In genomic region chr11:72012897-72013721, GRCh38 we compare ENCODE assay signal across 11 cellular contexts. TPM values are rescaled to one million over a fixed set of nuclear protein-coding genes. Genes with fewer than 3 reads are reported as not detected.
A peak's percentile ranks its signal among the peaks of the same experiment; 100 is the strongest.
DNase-seq lines count a peak whose midpoint lies in the region; FAIRE-seq and TF ChIP-seq lines count a peak whose summit lies in the region.
"Had no signal": no experiment of that assay in that cellular context is flagged by ENCODE, and none has a peak within 500 bp of the region (broad histone marks: within the 10 kb centered on the region; RNA-seq: fewer than 3 reads in every experiment).

No MANE protein-coding gene starts in this region.

- POLR2A ChIA-PET in endothelial cell of umbilical vein (lab: Charles Lee) = no interaction called here

- H4K20me1 ChIP-seq in endothelial cell of umbilical vein (replicated peaks; ENCODE audit: control insufficient read depth, extremely low read depth, insufficient read depth, low read length) = no peaks in the 10 kb centered on the region

- no peaks in the 10 kb centered on the region for H3K79me2 ChIP-seq in endothelial cell of umbilical vein (ENCODE audit: control insufficient read depth, insufficient read depth, low read length)

- no peak overlapping the region for H3K14ac ChIP-seq in mesenchymal stem cell (ENCODE audit: low read length in 2 of 2)

- BruUV-seq in endothelial cell of umbilical vein (replicated peaks; lab: Mats Ljungman, UMichigan) = no TSS peak

- H4K8ac ChIP-seq in mesenchymal stem cell (ENCODE audit: low read length) = no peak overlapping the region

- no peak overlapping the region for H3K27ac ChIP-seq in endothelial cell of umbilical vein (ENCODE audit: insufficient read depth, low read depth, low read length)
- H3K27ac ChIP-seq in mesenchymal stem cell (ENCODE audit: low read length, poor library complexity, severe bottlenecking) = peak overlapping the region; percentile 88
- peak overlapping the region in 1 of 4 donors; percentile 22 for H3K27ac ChIP-seq in tibial nerve

- peak overlapping the region; percentile 40 for H2AK5ac ChIP-seq in mesenchymal stem cell (ENCODE audit: low read length, severe bottlenecking)

- H2BK120ac ChIP-seq in mesenchymal stem cell (ENCODE audit: low read depth, low read length) = no peak overlapping the region

- FAIRE-seq in endothelial cell of umbilical vein (lab: Jason Lieb, UNC) = no peak
- FAIRE-seq: frontal cortex, GM12892 had no signal

- H3K4me2 ChIP-seq in endothelial cell of umbilical vein (ENCODE audit: insufficient read depth, low read length) = no peak overlapping the region
- peak overlapping the region; percentile 0 for H3K4me2 ChIP-seq in mesenchymal stem cell (ENCODE audit: low read length, poor library complexity, severe bottlenecking)

- H4K91ac ChIP-seq in mesenchymal stem cell (ENCODE audit: low read length) = peak overlapping the region; percentile 27

- no peaks in the 10 kb centered on the region for H3K9me1 ChIP-seq in endothelial cell of umbilical vein (replicated peaks; ENCODE audit: control insufficient read depth, extremely low read depth, insufficient read depth, low read length)

- H3K79me1 ChIP-seq in mesenchymal stem cell (replicated peaks; ENCODE audit: low read length, poor library complexity, severe bottlenecking) = peaks cover 40% of the 10 kb centered on the region

- no peaks in the 10 kb centered on the region for H3K4me1 ChIP-seq in endothelial cell of umbilical vein (ENCODE audit: control insufficient read depth, extremely low read depth, insufficient read depth, low read length)
- H3K4me1 ChIP-seq in mesenchymal stem cell (ENCODE audit: control insufficient read depth, insufficient read depth, low read depth, low read length) = peaks cover 55% of the 10 kb centered on the region
- H3K4me1 ChIP-seq in tibial nerve = peaks cover 0 to 48% (median 4%) of the 10 kb centered on the region in 4 donors

- TF ChIP-seq POLR2A in endothelial cell of umbilical vein (IDR thresholded peaks at IDR 0.05; ENCODE audit: low read depth, low read length) (no peak), tibial nerve (IDR thresholded peaks at IDR 0.05) (no peak)

- H3K4me3 ChIP-seq in endothelial cell of umbilical vein (replicated peaks in 1 of 3; ENCODE audit: insufficient read depth in 1 of 3, low read depth in 1 of 3, low read length in 3 of 3) (no peak overlapping the region), mesenchymal stem cell (ENCODE audit: insufficient read depth in 1 of 2, low read depth in 1 of 2, low read length in 2 of 2) (no peak overlapping the region), tibial nerve (no peak overlapping the region)

- H2BK12ac ChIP-seq in mesenchymal stem cell (ENCODE audit: low read length in 2 of 2) = no peak overlapping the region

- H2BK5ac ChIP-seq in mesenchymal stem cell (ENCODE audit: low read depth, low read length, poor library complexity, severe bottlenecking) = peak overlapping the region; percentile 68

- TF ChIP-seq EP300 in tibial nerve (IDR thresholded peaks at IDR 0.05) = peak in 1 of 2 donors; percentile 27

- no peak overlapping the region for H2BK15ac ChIP-seq in mesenchymal stem cell (ENCODE audit: low read depth, poor library complexity, severe bottlenecking)

- H3K36me3 ChIP-seq in endothelial cell of umbilical vein (ENCODE audit: control insufficient read depth in 2 of 2, extremely low read depth in 1 of 2, insufficient read depth in 2 of 2, low read length in 2 of 2) (peaks cover 30 to 90% of the 10 kb centered on the region in 2 experiments), mesenchymal stem cell (ENCODE audit: control insufficient read depth in 1 of 2, insufficient read depth in 2 of 2, low read depth in 1 of 2, low read length in 2 of 2) (peaks cover 93 to 96% of the 10 kb centered on the region in 2 experiments), tibial nerve (peaks cover 33 to 100% (median 71%) of the 10 kb centered on the region in 3 donors)

- H3K9ac ChIP-seq in endothelial cell of umbilical vein (replicated peaks; ENCODE audit: extremely low read depth, insufficient read depth, low read length) (no peak overlapping the region), mesenchymal stem cell (ENCODE audit: low read length) (peak overlapping the region; percentile 35)

- CTCF ChIA-PET in endothelial cell of umbilical vein (lab: Charles Lee) = interaction anchor here (0.9 to 5.9 kb wide), 7 partner anchors 9 to 418 kb away, joined by 3 to 43 read pairs (median 6); no protein-coding TSS in a partner anchor

- H3K9me3 ChIP-seq in endothelial cell of umbilical vein (replicated peaks; ENCODE audit: control insufficient read depth, insufficient read depth, low read length) (no peaks in the 10 kb centered on the region), mesenchymal stem cell (ENCODE audit: control insufficient read depth, low read length) (no peaks in the 10 kb centered on the region), tibial nerve (no peaks in the 10 kb centered on the region)

- H3K27me3 ChIP-seq in endothelial cell of umbilical vein (ENCODE audit: control insufficient read depth in 2 of 2, insufficient read depth in 2 of 2, low read length in 2 of 2) (no peaks in the 10 kb centered on the region), mesenchymal stem cell (ENCODE audit: control insufficient read depth in 1 of 2, insufficient read depth in 1 of 2, low read length in 2 of 2) (no peaks in the 10 kb centered on the region), tibial nerve (no peaks in the 10 kb centered on the region)

- no peak overlapping the region for H3K18ac ChIP-seq in mesenchymal stem cell (ENCODE audit: low read depth in 1 of 2, low read length in 2 of 2)

- no peak overlapping the region for H3K23ac ChIP-seq in mesenchymal stem cell (ENCODE audit: low read length in 2 of 2)

- dilution Hi-C loops in endothelial cell of umbilical vein (cut with MboI; ENCODE audit: extremely low pct_ligation_motif_present, low sequenced_read_pairs) = no loop called here

- H3K4ac ChIP-seq in mesenchymal stem cell (ENCODE audit: low read depth in 1 of 2, low read length in 2 of 2) = no peak overlapping the region

- TF ChIP-seq CTCF in endothelial cell of umbilical vein (IDR thresholded peaks at IDR 0.05; ENCODE audit: extremely low read depth in 1 of 2, insufficient read depth in 1 of 2, low read depth in 1 of 2, low read length in 2 of 2) (no peak), tibial nerve (IDR thresholded peaks at IDR 0.05) (no peak)

- H2AFZ ChIP-seq in endothelial cell of umbilical vein (ENCODE audit: low read depth, low read length) (no peak overlapping the region), mesenchymal stem cell (ENCODE audit: low read depth, low read length) (no peak overlapping the region)

- intact Hi-C loops in endothelial cell of umbilical vein (cut with micrococcal nuclease) = no loop called here

- WGBS in mesenchymal stem cell = 97% methylated on average over 33 of the region's 33 CpGs
- 69 to 75% methylated on average over 32 to 33 of the region's 33 CpGs for WGBS in tibial nerve, 2 donors

- DNase-seq in NCI-H446 treated with DMSO at 0.1 percent for 48 hours (lab: John Stamatoyannopoulos, UW) (peak; percentile 65), endothelial cell of umbilical vein (ENCODE audit: low read depth, low spot score) (no peak), mesenchymal stem cell (no peak), tibial nerve (ENCODE audit: low spot score in 2 of 2) (peak; percentile 52 to 60), DMS114 treated with DMSO at 0.1 percent for 48 hours (lab: John Stamatoyannopoulos, UW; ENCODE audit: unreplicated experiment) (no peak), glomerular visceral epithelial cell (ENCODE audit: extremely low spot score) (no peak), NCI-H146 treated with DMSO at 0.1 percent for 48 hours (lab: John Stamatoyannopoulos, UW; ENCODE audit: unreplicated experiment) (no peak)
- DNase-seq: activated CD4-positive, CD25-positive, alpha-beta regulatory T cell; stimulated activated CD4-positive, alpha-beta T cell treated with anti-CD3 and anti-CD28 coated beads, Interleukin-2, amount 100 ng/mL, for 48 hours had no signal

TF ChIP-seq in endothelial cell of umbilical vein, 7 proteins besides CTCF, POLR2A, EP300 and RAD21:
- TF ChIP-seq GATA2 (IDR thresholded peaks at IDR 0.05; ENCODE audit: insufficient read depth, insufficient read length, low read depth, low read length) (no peak), MYC (IDR thresholded peaks at IDR 0.05; ENCODE audit: low read depth, low read length) (no peak), MAX (IDR thresholded peaks at IDR 0.05; ENCODE audit: insufficient read depth, insufficient read length) (no peak), POLR2AphosphoS5 (IDR thresholded peaks at IDR 0.05; ENCODE audit: insufficient read depth, low read depth, low read length) (peak; percentile 1), JUN (IDR thresholded peaks at IDR 0.05; ENCODE audit: borderline replicate concordance, insufficient read depth, insufficient read length, low read depth) (no peak), FOS (IDR thresholded peaks at IDR 0.05; ENCODE audit: borderline replicate concordance, insufficient read depth, low read length) (no peak), EZH2 (IDR thresholded peaks at IDR 0.05; ENCODE audit: borderline replicate concordance, low read depth, low read length, severe bottlenecking) (no peak)

RNA-seq across cellular contexts. Expression of gene IL18BP, which starts 14.4 kb away (rescaled TPM):
- total RNA-seq in endothelial cell of umbilical vein (12.9 and 13.0 TPM in 2 replicates), tibial nerve (10 to 100 TPM in 1 of 4 donors, 1 to 10 TPM in 3; 5.1 to 11.6 (median 6.3) TPM)
- polyA plus RNA-seq in endothelial cell of umbilical vein = 20.1 and 25.1 TPM in 2 replicates
- 5.1 TPM in 2 replicates for polyA plus RNA-seq in endothelial cell of umbilical vein (2011; cell fraction: cytosol; rRNA removed)
- polyA plus RNA-seq in endothelial cell of umbilical vein (2011; cell fraction: nucleus; rRNA removed) = 72.6 and 88.6 TPM in 2 replicates
- 13.8 and 16.7 TPM in 2 replicates for polyA plus RNA-seq in endothelial cell of umbilical vein (2012)
- 22.5 and 24.7 TPM in 2 replicates for polyA minus RNA-seq in endothelial cell of umbilical vein
- polyA minus RNA-seq in endothelial cell of umbilical vein (2011; cell fraction: cytosol; rRNA and poly(A)+ RNA removed) = 3.0 TPM
- 31.6 and 40.1 TPM in 2 replicates for polyA minus RNA-seq in endothelial cell of umbilical vein (2011; cell fraction: nucleus; rRNA and poly(A)+ RNA removed)
- polyA plus RNA-seq in mesenchymal stem cell (2013, experiment 1 of 2) = 4.8 TPM
- 4.1 TPM for polyA plus RNA-seq in mesenchymal stem cell (2013, experiment 2 of 2)

Comparison
In these comparisons a context has a peak if more than half of its experiments do, and no peak if none do; other contexts are left out.
1. DNase-seq: peak in NCI-H446 treated with DMSO at 0.1 percent for 48 hours (single experiment) and tibial nerve (2 of 2); none in endothelial cell of umbilical vein (single experiment), mesenchymal stem cell (single experiment), DMS114 treated with DMSO at 0.1 percent for 48 hours (single experiment), glomerular visceral epithelial cell (single experiment) and NCI-H146 treated with DMSO at 0.1 percent for 48 hours (single experiment).